16 cellular contexts compared by ENCODE assay signal in genomic region chr5:80240368-80240986, GRCh38. TPM values are rescaled to one million over a fixed set of nuclear protein-coding genes. Genes with fewer than 3 reads are reported as not detected.
DNase-seq lines count a peak whose midpoint lies in the region; ATAC-seq and TF ChIP-seq lines count a peak whose summit lies in the region.
"Had no signal": no experiment of that assay in that cellular context is flagged by ENCODE, and none has a peak within 500 bp of the region (broad histone marks: within the 10 kb centered on the region; RNA-seq: fewer than 3 reads in every experiment).

No MANE protein-coding gene starts in this region.

- H3K27me3 Mint-ChIP-seq in activated CD8-positive, alpha-beta T cell treated with anti-CD3 and anti-CD28 coated beads for 36 hours, result no peaks in the 10 kb centered on the region
- no peaks in the 10 kb centered on the region for H3K27me3 Mint-ChIP-seq in activated CD8-positive, alpha-beta T cell treated with anti-CD3 and anti-CD28 coated beads, Interleukin-2, amount 10 ng/mL, durations not matched to agents 7 days and 5 days (ENCODE audit: low read depth)
- H3K27me3 Mint-ChIP-seq in GM23338 (ENCODE audit: insufficient read depth, low read depth, poor library complexity) (peaks cover 12% of the 10 kb centered on the region), nephron progenitor cell (ENCODE audit: low read depth, poor library complexity) (no peaks in the 10 kb centered on the region)
- H3K27me3 Mint-ChIP-seq in activated T-helper 17 cell treated with anti-CD3 and anti-CD28 coated beads, Interleukin-2, amount 50 U/mL, for 72 hours, result no peaks in the 10 kb centered on the region
- H3K27me3 Mint-ChIP-seq: activated naive CD8-positive, alpha-beta T cell treated with anti-CD3 and anti-CD28 coated beads, Interleukin-2, amount 10 ng/mL, durations not matched to agents 7 days and 5 days had no signal

- TF ChIP-seq CTCF in activated CD8-positive, alpha-beta T cell treated with anti-CD3 and anti-CD28 coated beads for 36 hours (IDR thresholded peaks at IDR 0.05), result no peak
- TF ChIP-seq CTCF in GM23338 (conservative IDR thresholded peaks at IDR 0.05; ENCODE audit: low read depth in 2 of 2) (no peak), nephron progenitor cell (IDR thresholded peaks at IDR 0.05) (no peak)

- DNase-seq in activated CD8-positive, alpha-beta T cell treated with anti-CD3 and anti-CD28 coated beads for 36 hours, result no peak
- no peak for DNase-seq in activated CD8-positive, alpha-beta T cell treated with anti-CD3 and anti-CD28 coated beads, Interleukin-2, amount 10 ng/mL, durations not matched to agents 7 days and 5 days
- no peak for DNase-seq in GM23338 (ENCODE audit: low spot score)
- no peak for DNase-seq in nephron progenitor cell
- DNase-seq in NCI-H774 (lab: John Stamatoyannopoulos, UW), result no peak
- DNase-seq in LoVo (ENCODE audit: low spot score), result no peak
- DNase-seq: ACHN; activated naive CD8-positive, alpha-beta T cell treated with anti-CD3 and anti-CD28 coated beads, Interleukin-2, amount 10 ng/mL, durations not matched to agents 7 days and 5 days; COR-L47; NCI-H1436 treated with DMSO at 0.1 percent for 48 hours; NCI-H226 had no signal

- peak; percentile 50 for ATAC-seq in activated CD8-positive, alpha-beta T cell treated with anti-CD3 and anti-CD28 coated beads for 36 hours
- no peak for ATAC-seq in activated CD8-positive, alpha-beta T cell treated with anti-CD3 and anti-CD28 coated beads, Interleukin-2, amount 10 ng/mL, durations not matched to agents 7 days and 5 days
- ATAC-seq in GM23338 (no peak), HG02885 (IDR thresholded peaks at IDR 0.05; ENCODE audit: poor library complexity, unreplicated experiment) (no peak)
- peak; percentile 74 for ATAC-seq in activated T-helper 17 cell treated with anti-CD3 and anti-CD28 coated beads, Interleukin-2, amount 50 U/mL, for 72 hours (replicated peaks)
- ATAC-seq: K562 had no signal

- peaks cover 44% of the 10 kb centered on the region for H3K4me1 ChIP-seq in GM23338 (ENCODE audit: insufficient read depth)

- H4K20me1 ChIP-seq in GM23338 (replicated peaks; ENCODE audit: insufficient read depth), result peaks cover 49% of the 10 kb centered on the region

- H3F3A ChIP-seq in GM23338 (replicated peaks; ENCODE audit: low read depth), result 0 out of 2 replicates have a peak, but pooled peaks cover 5% of the 10 kb centered on the region

- H3K4me2 ChIP-seq in GM23338, result no peak overlapping the region

- intact Hi-C loops in activated CD8-positive, alpha-beta T cell treated with anti-CD3 and anti-CD28 coated beads for 36 hours (cut with micrococcal nuclease), result no loop called here

- H2AFZ ChIP-seq in GM23338, result no peak overlapping the region

- no peak overlapping the region for H3K4me3 Mint-ChIP-seq in activated CD8-positive, alpha-beta T cell treated with anti-CD3 and anti-CD28 coated beads for 36 hours
- no peak overlapping the region for H3K4me3 Mint-ChIP-seq in activated CD8-positive, alpha-beta T cell treated with anti-CD3 and anti-CD28 coated beads, Interleukin-2, amount 10 ng/mL, durations not matched to agents 7 days and 5 days
- H3K4me3 Mint-ChIP-seq in GM23338, result no peak overlapping the region
- peak overlapping the region; percentile 79 for H3K4me3 Mint-ChIP-seq in activated T-helper 17 cell treated with anti-CD3 and anti-CD28 coated beads, Interleukin-2, amount 50 U/mL, for 72 hours
- H3K4me3 Mint-ChIP-seq in nephron progenitor cell, result no peak overlapping the region
- H3K4me3 Mint-ChIP-seq: activated naive CD8-positive, alpha-beta T cell treated with anti-CD3 and anti-CD28 coated beads, Interleukin-2, amount 10 ng/mL, durations not matched to agents 7 days and 5 days; neural crest cell had no signal

- H3K9me3 Mint-ChIP-seq in activated CD8-positive, alpha-beta T cell treated with anti-CD3 and anti-CD28 coated beads for 36 hours, result peaks cover 17% of the 10 kb centered on the region
- H3K9me3 Mint-ChIP-seq in activated CD8-positive, alpha-beta T cell treated with anti-CD3 and anti-CD28 coated beads, Interleukin-2, amount 10 ng/mL, durations not matched to agents 7 days and 5 days (ENCODE audit: insufficient read depth), result peaks cover 18% of the 10 kb centered on the region
- H3K9me3 Mint-ChIP-seq in GM23338 (peaks cover 38% of the 10 kb centered on the region), nephron progenitor cell (peaks cover 41% of the 10 kb centered on the region)
- peaks cover 10% of the 10 kb centered on the region for H3K9me3 Mint-ChIP-seq in activated T-helper 17 cell treated with anti-CD3 and anti-CD28 coated beads, Interleukin-2, amount 50 U/mL, for 72 hours

- H3K79me2 ChIP-seq in GM23338 (replicated peaks; ENCODE audit: insufficient read depth), result peaks cover 100% of the 10 kb centered on the region

- peaks cover 15% of the 10 kb centered on the region for H3K36me3 ChIP-seq in GM23338 (ENCODE audit: insufficient read depth)
- H3K36me3 ChIP-seq: right atrium auricular region had no signal

- H3K36me3 Mint-ChIP-seq in activated CD8-positive, alpha-beta T cell treated with anti-CD3 and anti-CD28 coated beads for 36 hours (ENCODE audit: low read depth), result peaks cover 53% of the 10 kb centered on the region
- peaks cover 81% of the 10 kb centered on the region for H3K36me3 Mint-ChIP-seq in activated CD8-positive, alpha-beta T cell treated with anti-CD3 and anti-CD28 coated beads, Interleukin-2, amount 10 ng/mL, durations not matched to agents 7 days and 5 days (ENCODE audit: low read depth)
- H3K36me3 Mint-ChIP-seq in GM23338 (ENCODE audit: low read depth) (peaks cover 49% of the 10 kb centered on the region), nephron progenitor cell (ENCODE audit: low read depth) (peaks cover 76% of the 10 kb centered on the region)
- peaks cover 79% of the 10 kb centered on the region for H3K36me3 Mint-ChIP-seq in activated T-helper 17 cell treated with anti-CD3 and anti-CD28 coated beads, Interleukin-2, amount 50 U/mL, for 72 hours (ENCODE audit: low read depth)

- H3K27ac ChIP-seq in GM23338 (ENCODE audit: low read depth), result peak overlapping the region; percentile 81; the same call in 1 of the 2 replicates

- H3K4me3 ChIP-seq in GM23338, result no peak overlapping the region
- H3K4me3 ChIP-seq: K562, right atrium auricular region had no signal

- H3K9me2 ChIP-seq in GM23338 (ENCODE audit: insufficient read depth), result no peaks in the 10 kb centered on the region

- H3K27ac Mint-ChIP-seq in activated CD8-positive, alpha-beta T cell treated with anti-CD3 and anti-CD28 coated beads for 36 hours, result peak overlapping the region; percentile 86
- H3K27ac Mint-ChIP-seq in activated CD8-positive, alpha-beta T cell treated with anti-CD3 and anti-CD28 coated beads, Interleukin-2, amount 10 ng/mL, durations not matched to agents 7 days and 5 days, result no peak overlapping the region
- no peak overlapping the region for H3K27ac Mint-ChIP-seq in GM23338
- H3K27ac Mint-ChIP-seq in activated T-helper 17 cell treated with anti-CD3 and anti-CD28 coated beads, Interleukin-2, amount 50 U/mL, for 72 hours, result peak overlapping the region; percentile 73
- peak overlapping the region; percentile 54 for H3K27ac Mint-ChIP-seq in nephron progenitor cell
- H3K27ac Mint-ChIP-seq: activated naive CD8-positive, alpha-beta T cell treated with anti-CD3 and anti-CD28 coated beads, Interleukin-2, amount 10 ng/mL, durations not matched to agents 7 days and 5 days had no signal

- POLR2A ChIA-PET in activated CD8-positive, alpha-beta T cell treated with anti-CD3 and anti-CD28 coated beads for 36 hours (lab: Charles Lee), result interaction anchor here (0.6 to 2.5 kb wide), 3 partner anchors 14 to 65 kb away, joined by 3 to 17 read pairs (median 6); partner anchors contain the start of gene SERINC5
- POLR2A ChIA-PET in activated CD8-positive, alpha-beta T cell treated with anti-CD3 and anti-CD28 coated beads, Interleukin-2, amount 10 ng/mL, durations not matched to agents 7 days and 5 days (lab: Charles Lee), result interaction anchor here (0.6 to 2.1 kb wide), 3 partner anchors 15 to 48 kb away, joined by 3 to 15 read pairs (median 3); partner anchors contain the start of gene SERINC5

- H3K27me3 ChIP-seq in GM23338 (ENCODE audit: insufficient read depth), result no peaks in the 10 kb centered on the region
- H3K27me3 ChIP-seq: right atrium auricular region had no signal

- peaks cover 61% of the 10 kb centered on the region for H3K4me1 Mint-ChIP-seq in activated CD8-positive, alpha-beta T cell treated with anti-CD3 and anti-CD28 coated beads for 36 hours (ENCODE audit: low read depth)
- H3K4me1 Mint-ChIP-seq in activated CD8-positive, alpha-beta T cell treated with anti-CD3 and anti-CD28 coated beads, Interleukin-2, amount 10 ng/mL, durations not matched to agents 7 days and 5 days (ENCODE audit: low read depth), result peaks cover 53% of the 10 kb centered on the region
- H3K4me1 Mint-ChIP-seq in GM23338 (peaks cover 45% of the 10 kb centered on the region), nephron progenitor cell (peaks cover 27% of the 10 kb centered on the region)
- peaks cover 32% of the 10 kb centered on the region for H3K4me1 Mint-ChIP-seq in activated T-helper 17 cell treated with anti-CD3 and anti-CD28 coated beads, Interleukin-2, amount 50 U/mL, for 72 hours

- CTCF ChIA-PET in activated CD8-positive, alpha-beta T cell treated with anti-CD3 and anti-CD28 coated beads for 36 hours (lab: Charles Lee), result interaction anchor here (0.7 to 1.7 kb wide), 8 partner anchors 10 to 149 kb away, joined by 3 to 7 read pairs (median 4); partner anchors contain the start of gene SERINC5
- CTCF ChIA-PET in activated CD8-positive, alpha-beta T cell treated with anti-CD3 and anti-CD28 coated beads, Interleukin-2, amount 10 ng/mL, durations not matched to agents 7 days and 5 days (lab: Charles Lee), result interaction anchor here (0.7 to 2.2 kb wide), 2 partner anchors 10 to 47 kb away, joined by 3 to 5 read pairs; no protein-coding TSS in a partner anchor

TF ChIP-seq in GM23338, 12 proteins besides CTCF, POLR2A, EP300 and RAD21 (continues in another document):
- no peak for TF ChIP-seq ZNF114 (CRISPR knock-in tag; IDR thresholded peaks at IDR 0.05)

RNA-seq across cellular contexts. Expression of gene SERINC5, which starts 15.4 kb away (rescaled TPM):
- 10 to 100 TPM; 32.4 to 33.1 TPM for total RNA-seq in activated CD8-positive, alpha-beta T cell treated with anti-CD3 and anti-CD28 coated beads for 36 hours
- total RNA-seq in activated CD8-positive, alpha-beta T cell treated with anti-CD3 and anti-CD28 coated beads, Interleukin-2, amount 10 ng/mL, durations not matched to agents 7 days and 5 days, result 10 to 100 TPM; 52.5 to 54.5 TPM
- total RNA-seq in GM23338 (2014; rRNA removed; shearing (Covaris generic)), result 101 and 107 TPM in 2 replicates
- 32.3 and 34.0 TPM in 2 replicates for polyA plus RNA-seq in GM23338 (2016; fragmentation: Nextera tagmentation; extraction: Ambion mirVana)
- total RNA-seq in activated T-helper 17 cell treated with anti-CD3 and anti-CD28 coated beads, Interleukin-2, amount 50 U/mL, for 72 hours, result 10 to 100 TPM; 50.7 to 76.7 TPM

Comparison
In these comparisons a context has a peak if more than half of its experiments do, and no peak if none do; other contexts are left out.
1. ATAC-seq: peak in activated CD8-positive, alpha-beta T cell treated with anti-CD3 and anti-CD28 coated beads for 36 hours (single experiment) and activated T-helper 17 cell treated with anti-CD3 and anti-CD28 coated beads, Interleukin-2, amount 50 U/mL, for 72 hours (single experiment); none in activated CD8-positive, alpha-beta T cell treated with anti-CD3 and anti-CD28 coated beads, Interleukin-2, amount 10 ng/mL, durations not matched to agents 7 days and 5 days (single experiment), GM23338 (single experiment) and HG02885 (single experiment).
2. H3K27ac Mint-ChIP-seq: peak in activated CD8-positive, alpha-beta T cell treated with anti-CD3 and anti-CD28 coated beads for 36 hours (single experiment), activated T-helper 17 cell treated with anti-CD3 and anti-CD28 coated beads, Interleukin-2, amount 50 U/mL, for 72 hours (single experiment) and nephron progenitor cell (single experiment); none in activated CD8-positive, alpha-beta T cell treated with anti-CD3 and anti-CD28 coated beads, Interleukin-2, amount 10 ng/mL, durations not matched to agents 7 days and 5 days (single experiment) and GM23338 (single experiment).